Comparison of ENCODE assay signal across 1 cellular context in genomic region chr11:63999349-64000025, GRCh38.
A peak's percentile ranks its signal among the peaks of the same experiment; 100 is the strongest.
TF ChIP-seq lines count a peak whose summit lies in the region.

No MANE protein-coding gene starts in this region.

TF ChIP-seq in HepG2, 621 proteins besides CTCF, POLR2A, EP300 and RAD21 (continued from another document):
- no peak for TF ChIP-seq TCF12 (IDR thresholded peaks at IDR 0.05)
- TF ChIP-seq TCF12 (CRISPR knock-in tag; IDR thresholded peaks at IDR 0.05), result no peak
- TF ChIP-seq PATZ1 (CRISPR knock-in tag; IDR thresholded peaks at IDR 0.05), result 0 out of 2 replicates have a peak, but pooled peaks have one; percentile 5
